Comparison of ENCODE assay signal across 15 cellular contexts in the genomic region with DNA sequence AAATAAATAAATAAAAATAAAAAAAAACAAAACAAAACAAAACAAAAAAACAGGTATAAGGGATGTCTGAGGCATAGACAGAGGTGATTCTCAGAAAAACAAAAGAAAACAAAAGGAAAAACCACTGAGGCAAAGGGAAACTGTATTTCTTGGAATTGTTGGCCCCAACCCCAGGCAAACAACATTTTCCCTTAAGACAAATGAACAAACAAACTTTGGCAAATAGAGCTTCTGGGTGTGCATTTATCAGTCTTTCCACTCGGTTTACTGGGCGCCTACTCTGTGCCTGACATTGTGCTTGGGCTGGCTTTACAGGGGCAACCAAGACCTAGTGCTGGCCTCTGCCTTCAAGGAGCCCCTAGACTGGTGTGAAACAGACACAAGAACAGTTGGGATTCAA. TPM values are rescaled to one million over a fixed set of nuclear protein-coding genes. Genes with fewer than 3 reads are reported as not detected.
DNase-seq lines count a peak whose midpoint lies in the region; ATAC-seq and TF ChIP-seq lines count a peak whose summit lies in the region.
"Had no signal": no experiment of that assay in that cellular context is flagged by ENCODE, and none has a peak within 500 bp of the region (broad histone marks: within the 10 kb centered on the region; RNA-seq: fewer than 3 reads in every experiment).

No MANE protein-coding gene starts in this region.

- H3K36me3 Mint-ChIP-seq in activated naive CD4-positive, alpha-beta T cell treated with anti-CD3 and anti-CD28 coated beads, Interleukin-2, amount 10 ng/mL, durations not matched to agents 7 days and 5 days = peaks cover 5% of the 10 kb centered on the region
- H3K36me3 Mint-ChIP-seq in activated naive CD4-positive, alpha-beta T cell treated with anti-CD3 and anti-CD28 coated beads for 36 hours (ENCODE audit: low read depth) = no peaks in the 10 kb centered on the region
- peaks cover under 1% of the 10 kb centered on the region for H3K36me3 Mint-ChIP-seq in activated CD8-positive, alpha-beta T cell treated with anti-CD3 and anti-CD28 coated beads for 36 hours (ENCODE audit: low read depth)

- H3K23ac ChIP-seq in mesendoderm (ENCODE audit: low read length) = no peak overlapping the region

- no peak overlapping the region for H3K4me3 Mint-ChIP-seq in activated naive CD4-positive, alpha-beta T cell treated with anti-CD3 and anti-CD28 coated beads, Interleukin-2, amount 10 ng/mL, durations not matched to agents 7 days and 5 days
- H3K4me3 Mint-ChIP-seq in activated naive CD4-positive, alpha-beta T cell treated with anti-CD3 and anti-CD28 coated beads for 36 hours = no peak overlapping the region
- H3K4me3 Mint-ChIP-seq in activated CD8-positive, alpha-beta T cell treated with anti-CD3 and anti-CD28 coated beads for 36 hours = no peak overlapping the region

- peaks cover 78% of the 10 kb centered on the region for H3K4me1 Mint-ChIP-seq in activated naive CD4-positive, alpha-beta T cell treated with anti-CD3 and anti-CD28 coated beads, Interleukin-2, amount 10 ng/mL, durations not matched to agents 7 days and 5 days
- H3K4me1 Mint-ChIP-seq in activated naive CD4-positive, alpha-beta T cell treated with anti-CD3 and anti-CD28 coated beads for 36 hours (ENCODE audit: low read depth) = peaks cover 56% of the 10 kb centered on the region
- peaks cover 68% of the 10 kb centered on the region for H3K4me1 Mint-ChIP-seq in activated CD8-positive, alpha-beta T cell treated with anti-CD3 and anti-CD28 coated beads for 36 hours (ENCODE audit: low read depth)

- no peak overlapping the region for H3K4ac ChIP-seq in mesendoderm (ENCODE audit: low read depth, low read length)

- no peak overlapping the region for H3K4me2 ChIP-seq in mesendoderm (ENCODE audit: low read length)

- POLR2A ChIA-PET in activated CD8-positive, alpha-beta T cell treated with anti-CD3 and anti-CD28 coated beads for 36 hours (lab: Charles Lee) = interaction anchor here (1.5 kb wide), 1 partner anchor 35 kb away, joined by 5 read pairs; no protein-coding TSS in a partner anchor

- peak overlapping the region; percentile 61 for H2BK15ac ChIP-seq in mesendoderm (replicated peaks; ENCODE audit: low read depth)

- peak overlapping the region; percentile 60 for H3K27ac Mint-ChIP-seq in activated naive CD4-positive, alpha-beta T cell treated with anti-CD3 and anti-CD28 coated beads, Interleukin-2, amount 10 ng/mL, durations not matched to agents 7 days and 5 days
- no peak overlapping the region for H3K27ac Mint-ChIP-seq in activated naive CD4-positive, alpha-beta T cell treated with anti-CD3 and anti-CD28 coated beads for 36 hours
- H3K27ac Mint-ChIP-seq in activated CD8-positive, alpha-beta T cell treated with anti-CD3 and anti-CD28 coated beads for 36 hours = peak overlapping the region; percentile 71

- TF ChIP-seq POLR2A in thyroid gland (IDR thresholded peaks at IDR 0.05) = no peak

- no peak overlapping the region for H2BK5ac ChIP-seq in mesendoderm (ENCODE audit: low read length)

- H3K4me3 ChIP-seq in mesendoderm (ENCODE audit: low read length) (no peak overlapping the region), thyroid gland (replicated peaks in 1 of 3) (no peak overlapping the region)

- peaks cover 20% of the 10 kb centered on the region for H3K27me3 Mint-ChIP-seq in activated naive CD4-positive, alpha-beta T cell treated with anti-CD3 and anti-CD28 coated beads, Interleukin-2, amount 10 ng/mL, durations not matched to agents 7 days and 5 days
- no peaks in the 10 kb centered on the region for H3K27me3 Mint-ChIP-seq in activated naive CD4-positive, alpha-beta T cell treated with anti-CD3 and anti-CD28 coated beads for 36 hours (ENCODE audit: low read depth)
- no peaks in the 10 kb centered on the region for H3K27me3 Mint-ChIP-seq in activated CD8-positive, alpha-beta T cell treated with anti-CD3 and anti-CD28 coated beads for 36 hours

- peak overlapping the region; percentile 13 for H3K18ac ChIP-seq in mesendoderm (ENCODE audit: low read length)

- no CpG with 5 or more reads among the region's 2 CpGs for WGBS in mesendoderm (ENCODE audit: extremely low coverage, insufficient coverage, low lambda C conversion rate)
- WGBS in thyroid gland, 2 donors = 80 to 87% methylated on average over 2 of the region's 2 CpGs

- no peak for ATAC-seq in activated CD8-positive, alpha-beta T cell treated with anti-CD3 and anti-CD28 coated beads for 36 hours
- no peak for ATAC-seq in HG03565 (IDR thresholded peaks at IDR 0.05; ENCODE audit: unreplicated experiment)
- ATAC-seq in GM18907 (IDR thresholded peaks at IDR 0.05; ENCODE audit: unreplicated experiment) = no peak
- ATAC-seq: sciatic nerve had no signal

- H3K27ac ChIP-seq in mesendoderm (ENCODE audit: low read depth, low read length) (no peak overlapping the region), thyroid gland (peak overlapping the region; percentile 67 to 84 (median 72))

- H4K5ac ChIP-seq in mesendoderm (ENCODE audit: low read length) = no peak overlapping the region

- CTCF ChIA-PET in activated naive CD4-positive, alpha-beta T cell treated with anti-CD3 and anti-CD28 coated beads, Interleukin-2, amount 10 ng/mL, durations not matched to agents 7 days and 5 days (lab: Charles Lee) = no interaction called here
- CTCF ChIA-PET in activated naive CD4-positive, alpha-beta T cell treated with anti-CD3 and anti-CD28 coated beads for 36 hours (lab: Charles Lee) = no interaction called here
- CTCF ChIA-PET in activated CD8-positive, alpha-beta T cell treated with anti-CD3 and anti-CD28 coated beads for 36 hours (lab: Charles Lee) = interaction anchor here (1.0 kb wide), 1 partner anchor 136 kb away, joined by 3 read pairs; a partner anchor contains a TSS

- H3K36me3 ChIP-seq in mesendoderm (ENCODE audit: control insufficient read depth, insufficient read depth, low read length) (no peaks in the 10 kb centered on the region), thyroid gland (no peaks in the 10 kb centered on the region)

- TF ChIP-seq CTCF in activated CD8-positive, alpha-beta T cell treated with anti-CD3 and anti-CD28 coated beads for 36 hours (IDR thresholded peaks at IDR 0.05) = no peak
- TF ChIP-seq CTCF in thyroid gland (IDR thresholded peaks at IDR 0.05) = no peak

- DNase-seq in activated naive CD4-positive, alpha-beta T cell treated with anti-CD3 and anti-CD28 coated beads, Interleukin-2, amount 10 ng/mL, durations not matched to agents 7 days and 5 days = no peak
- no peak for DNase-seq in activated naive CD4-positive, alpha-beta T cell treated with anti-CD3 and anti-CD28 coated beads for 36 hours
- DNase-seq in activated CD8-positive, alpha-beta T cell treated with anti-CD3 and anti-CD28 coated beads for 36 hours = no peak
- DNase-seq in mesendoderm = no peak
- DNase-seq in thyroid gland = no peak
- DNase-seq in NCI-H446 (lab: John Stamatoyannopoulos, UW) = no peak
- DNase-seq: activated naive CD4-positive, alpha-beta T cell treated with Interleukin-2 at 50 U/mL for 16 hours; cerebellar nuclear complex; glutamatergic neuron; NCI-H1417 treated with DMSO at 0.1 percent for 48 hours; NCI-H774; stimulated activated naive CD4-positive, alpha-beta T cell treated with Interleukin-2 at 50 U/mL for 16 hours had no signal

- H3K79me2 ChIP-seq in mesendoderm (ENCODE audit: control insufficient read depth, insufficient read depth, low read length) = no peaks in the 10 kb centered on the region

- no peak overlapping the region for H2BK120ac ChIP-seq in mesendoderm (ENCODE audit: low read depth, low read length)

- H3K79me1 ChIP-seq in mesendoderm (ENCODE audit: low read length) = no peaks in the 10 kb centered on the region

- H3K9me3 ChIP-seq in thyroid gland = no peaks in the 10 kb centered on the region

- no peaks in the 10 kb centered on the region for H3K27me3 ChIP-seq in mesendoderm (ENCODE audit: insufficient read depth, low read length, poor library complexity)
- H3K27me3 ChIP-seq in thyroid gland = no peaks in the 10 kb centered on the region

- H3K9ac ChIP-seq in mesendoderm (ENCODE audit: low read length) = no peak overlapping the region

- intact Hi-C loops in activated naive CD4-positive, alpha-beta T cell treated with anti-CD3 and anti-CD28 coated beads for 36 hours (cut with micrococcal nuclease) = no loop called here
- intact Hi-C loops in activated CD8-positive, alpha-beta T cell treated with anti-CD3 and anti-CD28 coated beads for 36 hours (cut with micrococcal nuclease) = no loop called here
- intact Hi-C loops in thyroid gland (cut with DNase I) = no loop called here

- no peak overlapping the region for H3K56ac ChIP-seq in mesendoderm (ENCODE audit: low read length)

- H3K4me1 ChIP-seq in mesendoderm (ENCODE audit: control insufficient read depth, low read depth, low read length) (peaks cover 4% of the 10 kb centered on the region), thyroid gland (peaks cover 29 to 45% of the 10 kb centered on the region in 2 donors)

- H3K9me3 Mint-ChIP-seq in activated naive CD4-positive, alpha-beta T cell treated with anti-CD3 and anti-CD28 coated beads, Interleukin-2, amount 10 ng/mL, durations not matched to agents 7 days and 5 days = no peaks in the 10 kb centered on the region
- no peaks in the 10 kb centered on the region for H3K9me3 Mint-ChIP-seq in activated naive CD4-positive, alpha-beta T cell treated with anti-CD3 and anti-CD28 coated beads for 36 hours
- H3K9me3 Mint-ChIP-seq in activated CD8-positive, alpha-beta T cell treated with anti-CD3 and anti-CD28 coated beads for 36 hours = peaks cover 1% of the 10 kb centered on the region

- H4K8ac ChIP-seq in mesendoderm (ENCODE audit: low read depth, low read length) = no peak overlapping the region

- no peak overlapping the region for H2AK5ac ChIP-seq in mesendoderm (ENCODE audit: low read length)

RNA-seq across cellular contexts. Expression of a gene that starts 33.7 kb away (rescaled TPM):
- total RNA-seq in activated naive CD4-positive, alpha-beta T cell treated with anti-CD3 and anti-CD28 coated beads for 36 hours = 10 to 100 TPM; 32.2 to 34.0 TPM
- 100 to 1,000 TPM; 375 to 386 TPM for total RNA-seq in activated CD8-positive, alpha-beta T cell treated with anti-CD3 and anti-CD28 coated beads for 36 hours
- polyA plus RNA-seq in mesendoderm (2013, experiment 1 of 2) = 285 TPM
- 254 TPM for polyA plus RNA-seq in mesendoderm (2013, experiment 2 of 2)
- total RNA-seq in thyroid gland = 10 to 100 TPM in 2 of 4 donors, 1 to 10 TPM in 2; 9.3 to 19.1 (median 13.6) TPM

RNA-seq across cellular contexts. Expression of a gene that starts 35.5 kb away (rescaled TPM):
- 100 to 1,000 TPM; 162 to 173 TPM for total RNA-seq in activated naive CD4-positive, alpha-beta T cell treated with anti-CD3 and anti-CD28 coated beads for 36 hours
- total RNA-seq in activated CD8-positive, alpha-beta T cell treated with anti-CD3 and anti-CD28 coated beads for 36 hours = 100 to 1,000 TPM; 135 TPM
- polyA plus RNA-seq in mesendoderm (2013, experiment 1 of 2) = 70.7 TPM
- 68.2 TPM for polyA plus RNA-seq in mesendoderm (2013, experiment 2 of 2)
- 100 to 1,000 TPM; 134 to 160 (median 144) TPM for total RNA-seq in thyroid gland

RNA-seq across cellular contexts. Expression of a gene that starts 57.8 kb away (rescaled TPM):
- total RNA-seq in activated naive CD4-positive, alpha-beta T cell treated with anti-CD3 and anti-CD28 coated beads for 36 hours = 1,000 to 10,000 TPM; 1,781 to 1,838 TPM
- total RNA-seq in activated CD8-positive, alpha-beta T cell treated with anti-CD3 and anti-CD28 coated beads for 36 hours = 1,000 to 10,000 TPM; 1,556 to 1,579 TPM
- polyA plus RNA-seq in mesendoderm (2013, experiment 1 of 2) = 1,956 TPM
- polyA plus RNA-seq in mesendoderm (2013, experiment 2 of 2) = 1,954 TPM
- total RNA-seq in thyroid gland = 100 to 1,000 TPM; 162 to 441 (median 269) TPM

Comparison
In these comparisons a context has a peak if more than half of its experiments do, and no peak if none do; other contexts are left out.
1. RNA of a gene that starts 33.7 kb away (total RNA-seq): 375 to 386 TPM in activated CD8-positive, alpha-beta T cell treated with anti-CD3 and anti-CD28 coated beads for 36 hours; 32.2 to 34.0 TPM in activated naive CD4-positive, alpha-beta T cell treated with anti-CD3 and anti-CD28 coated beads for 36 hours and 9.3 to 19.1 TPM in thyroid gland; every median in the first group is over 10 times any median in the second.